Comparison of ENCODE assay signal across 23 cellular contexts in genomic region chr6:167713088-167713475, GRCh38.
"Had no signal": no experiment of that assay in that cellular context is flagged by ENCODE, and none has a peak within 500 bp of the region (broad histone marks: within the 10 kb centered on the region; RNA-seq: fewer than 3 reads in every experiment).

No MANE protein-coding gene starts in this region.

- H3K4me2 ChIP-seq: SK-N-SH had no signal

- H3K9ac ChIP-seq: SK-N-SH had no signal

- H3K27ac Mint-ChIP-seq: activated CD4-positive, alpha-beta T cell treated with anti-CD3 and anti-CD28 coated beads for 36 hours; activated CD8-positive, alpha-beta memory T cell treated with anti-CD3 and anti-CD28 coated beads, Interleukin-2, amount 10 ng/mL, durations not matched to agents 7 days and 5 days; activated naive CD8-positive, alpha-beta T cell treated with anti-CD3 and anti-CD28 coated beads, Interleukin-2, amount 10 ng/mL, durations not matched to agents 7 days and 5 days had no signal

- H3K9me3 Mint-ChIP-seq: activated naive CD8-positive, alpha-beta T cell treated with anti-CD3 and anti-CD28 coated beads, Interleukin-2, amount 10 ng/mL, durations not matched to agents 7 days and 5 days; activated T-cell treated with anti-CD3 and anti-CD28 coated beads, Interleukin-2, amount 50 U/mL, for 4 hours had no signal

- DNase-seq: activated CD4-positive, alpha-beta T cell treated with anti-CD3 and anti-CD28 coated beads for 36 hours; activated CD4-positive, alpha-beta T cell treated with anti-CD3 and anti-CD28 coated beads, Interleukin-2, amount 50 U/mL, for 1 hour; activated CD8-positive, alpha-beta memory T cell treated with anti-CD3 and anti-CD28 coated beads, Interleukin-2, amount 10 ng/mL, durations not matched to agents 7 days and 5 days; activated gamma-delta T cell treated with Interleukin-2 at 50 U/mL for 16 hours; activated naive CD4-positive, alpha-beta T cell treated with anti-CD3 and anti-CD28 coated beads, Interleukin-2, amount 50 U/mL, for 16 hours; activated naive CD8-positive, alpha-beta T cell treated with anti-CD3 and anti-CD28 coated beads, Interleukin-2, amount 10 ng/mL, durations not matched to agents 7 days and 5 days; activated T-cell treated with anti-CD3 and anti-CD28 coated beads, Interleukin-2, amount 50 U/mL, for 4 hours; anterior cingulate cortex; MG63; MV-4-11; NCI-H1092 treated with DMSO at 0.1 percent for 48 hours; NCI-H1436; NCI-H1694 treated with DMSO at 0.1 percent for 48 hours; NCI-H2029 treated with DMSO at 0.1 percent for 48 hours; NCI-H510A treated with DMSO at 0.1 percent for 48 hours; Right ventricle myocardium superior; SJCRH30; T-helper 1 cell had no signal

- H3K27ac ChIP-seq: adrenal gland, RWPE1, SJCRH30, VCaP had no signal

- H3K4me1 ChIP-seq: adrenal gland, SJCRH30 had no signal

- H3K4me3 Mint-ChIP-seq: activated CD4-positive, alpha-beta T cell treated with anti-CD3 and anti-CD28 coated beads for 36 hours; activated CD8-positive, alpha-beta memory T cell treated with anti-CD3 and anti-CD28 coated beads, Interleukin-2, amount 10 ng/mL, durations not matched to agents 7 days and 5 days; activated naive CD8-positive, alpha-beta T cell treated with anti-CD3 and anti-CD28 coated beads, Interleukin-2, amount 10 ng/mL, durations not matched to agents 7 days and 5 days; activated T-cell treated with anti-CD3 and anti-CD28 coated beads, Interleukin-2, amount 50 U/mL, for 4 hours had no signal

- H3K4me3 ChIP-seq: adrenal gland, MG63, SJCRH30 had no signal

- H3K36me3 ChIP-seq: adrenal gland, MG63, Peyer's patch, SJCRH30 had no signal

- H3K27me3 ChIP-seq: Peyer's patch had no signal

- H3K36me3 Mint-ChIP-seq: activated CD8-positive, alpha-beta memory T cell treated with anti-CD3 and anti-CD28 coated beads, Interleukin-2, amount 10 ng/mL, durations not matched to agents 7 days and 5 days; activated naive CD8-positive, alpha-beta T cell treated with anti-CD3 and anti-CD28 coated beads, Interleukin-2, amount 10 ng/mL, durations not matched to agents 7 days and 5 days had no signal

- H3K9me3 ChIP-seq: adrenal gland, MG63, Peyer's patch, SJCRH30, SK-N-SH had no signal
